ENCODE assay signal across 18 cellular contexts in genomic region chr12:50778663-50779590, GRCh38.
"Had no signal": no experiment of that assay in that cellular context is flagged by ENCODE, and none has a peak within 500 bp of the region (broad histone marks: within the 10 kb centered on the region; RNA-seq: fewer than 3 reads in every experiment).

No MANE protein-coding gene starts in this region.

- H3K4me3 Mint-ChIP-seq: activated CD4-positive, alpha-beta T cell treated with anti-CD3 and anti-CD28 coated beads, Interleukin-2, amount 10 ng/mL, durations not matched to agents 24 days and 14 days; activated CD8-positive, alpha-beta T cell treated with anti-CD3 and anti-CD28 coated beads for 36 hours; activated T-cell treated with anti-CD3 and anti-CD28 coated beads, Interleukin-2, amount 50 U/mL, for 24 hours; stimulated activated naive B cell treated with anti-CD40 and anti-IgM and Interleukin-4, amounts not matched to agents 10 μg/mL and 1 μg/mL and 100 μg/mL, for 72 hours; T-cell had no signal

- ATAC-seq: activated CD8-positive, alpha-beta T cell treated with anti-CD3 and anti-CD28 coated beads for 36 hours; activated naive CD4-positive, alpha-beta T cell treated with anti-CD3 and anti-CD28 coated beads, Interleukin-2, amount 50 U/mL, for 72 hours; left lobe of liver; naive thymus-derived CD4-positive, alpha-beta T cell; sciatic nerve; SK-N-SH treated with all-trans-retinoic acid at 6 μM for 48 hours; stimulated activated naive B cell treated with anti-CD40 and anti-IgM and Interleukin-4, amounts not matched to agents 10 μg/mL and 1 μg/mL and 100 μg/mL, for 72 hours; T-cell had no signal

- H3K9me3 Mint-ChIP-seq: activated CD4-positive, alpha-beta T cell treated with anti-CD3 and anti-CD28 coated beads, Interleukin-2, amount 10 ng/mL, durations not matched to agents 24 days and 14 days; activated CD8-positive, alpha-beta T cell treated with anti-CD3 and anti-CD28 coated beads for 36 hours; activated naive CD4-positive, alpha-beta T cell treated with anti-CD3 and anti-CD28 coated beads, Interleukin-2, amount 50 U/mL, for 72 hours; activated T-cell treated with anti-CD3 and anti-CD28 coated beads, Interleukin-2, amount 50 U/mL, for 24 hours; stimulated activated naive B cell treated with anti-CD40 and anti-IgM and Interleukin-4, amounts not matched to agents 10 μg/mL and 1 μg/mL and 100 μg/mL, for 72 hours; T-cell had no signal

- H3K27ac Mint-ChIP-seq: activated CD4-positive, alpha-beta T cell treated with anti-CD3 and anti-CD28 coated beads, Interleukin-2, amount 10 ng/mL, durations not matched to agents 24 days and 14 days; activated CD8-positive, alpha-beta T cell treated with anti-CD3 and anti-CD28 coated beads for 36 hours; activated T-cell treated with anti-CD3 and anti-CD28 coated beads, Interleukin-2, amount 50 U/mL, for 24 hours; stimulated activated naive B cell treated with anti-CD40 and anti-IgM and Interleukin-4, amounts not matched to agents 10 μg/mL and 1 μg/mL and 100 μg/mL, for 72 hours; T-cell had no signal

- DNase-seq: activated CD4-positive, alpha-beta T cell treated with anti-CD3 and anti-CD28 coated beads, Interleukin-2, amount 10 ng/mL, durations not matched to agents 24 days and 14 days; activated CD4-positive, CD25-positive, alpha-beta regulatory T cell; activated CD8-positive, alpha-beta T cell treated with anti-CD3 and anti-CD28 coated beads for 36 hours; activated effector memory CD4-positive, alpha-beta T cell treated with anti-CD3 and anti-CD28 coated beads, Interleukin-2, amount 50 U/mL, for 16 hours; activated T-cell treated with anti-CD3 and anti-CD28 coated beads, Interleukin-2, amount 50 U/mL, for 24 hours; amniotic stem cell; hippocampal formation; islet precursor cell; naive thymus-derived CD4-positive, alpha-beta T cell; stimulated activated CD4-positive, alpha-beta T cell treated with anti-CD3 and anti-CD28 coated beads, Interleukin-4, amount 100 ng/mL, for 24 hours; stimulated activated naive B cell treated with anti-CD40 and anti-IgM and Interleukin-4, amounts not matched to agents 10 μg/mL and 1 μg/mL and 100 μg/mL, for 72 hours; T-cell; T-helper 9 cell; uterus had no signal

- H3K27me3 Mint-ChIP-seq: activated CD4-positive, alpha-beta T cell treated with anti-CD3 and anti-CD28 coated beads, Interleukin-2, amount 10 ng/mL, durations not matched to agents 24 days and 14 days; activated CD8-positive, alpha-beta T cell treated with anti-CD3 and anti-CD28 coated beads for 36 hours; activated T-cell treated with anti-CD3 and anti-CD28 coated beads, Interleukin-2, amount 50 U/mL, for 24 hours; naive thymus-derived CD4-positive, alpha-beta T cell; stimulated activated naive B cell treated with anti-CD40 and anti-IgM and Interleukin-4, amounts not matched to agents 10 μg/mL and 1 μg/mL and 100 μg/mL, for 72 hours; T-cell had no signal

- H3K9me3 ChIP-seq: uterus had no signal
